ENCODE assay signal across 8 cellular contexts in the genomic region with DNA sequence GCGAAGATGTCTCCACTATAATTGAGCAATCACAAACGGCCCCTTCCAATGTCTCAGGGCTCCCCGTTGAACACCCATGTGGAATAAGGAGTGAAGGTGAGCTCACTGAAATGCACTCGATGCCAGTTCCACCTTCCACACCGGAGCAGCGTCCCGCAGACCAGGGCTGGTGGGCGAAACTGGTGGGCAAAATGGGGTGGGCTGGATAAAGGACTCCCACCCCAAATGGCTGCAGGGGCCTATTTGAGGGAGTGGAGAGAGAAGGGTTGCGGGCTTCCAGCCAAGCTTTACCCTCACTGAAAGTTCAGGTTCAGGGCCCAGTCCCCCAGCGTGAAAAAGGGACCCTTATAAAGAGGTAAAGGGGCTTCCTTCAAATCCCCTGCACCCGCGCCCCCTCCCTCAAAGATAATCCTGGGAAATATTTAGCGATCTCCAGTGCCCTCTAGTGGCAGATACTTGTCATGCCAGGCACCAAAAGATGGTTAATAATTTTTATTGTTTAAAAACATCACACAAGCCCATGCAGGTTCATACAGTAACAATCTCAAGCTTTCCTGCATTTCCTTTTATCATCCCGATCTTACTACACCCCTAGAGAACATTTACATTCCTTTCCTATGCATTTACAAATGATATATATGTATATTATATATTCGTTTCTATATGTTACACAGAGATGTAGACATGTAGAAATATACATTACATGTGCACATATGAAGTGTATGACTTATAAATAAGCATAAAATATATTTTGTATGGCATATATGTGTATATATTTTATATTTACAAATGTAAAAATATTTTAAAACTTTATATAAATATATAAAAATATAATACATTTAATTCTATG. TPM values are rescaled to one million over a fixed set of nuclear protein-coding genes. Genes with fewer than 3 reads are reported as not detected.
DNase-seq lines count a peak whose midpoint lies in the region; ATAC-seq and TF ChIP-seq lines count a peak whose summit lies in the region.

No MANE protein-coding gene starts in this region.

- H3K27ac Mint-ChIP-seq in nephron = no peak overlapping the region

- H3K9me3 Mint-ChIP-seq in nephron = no peaks in the 10 kb centered on the region

- no peak overlapping the region for H3K4me3 ChIP-seq in coronary artery

- H3K4me1 Mint-ChIP-seq in nephron = no peaks in the 10 kb centered on the region

- no peak for ATAC-seq in Right ventricle myocardium superior (ENCODE audit: poor library complexity)

- no peak overlapping the region for H3K4me3 Mint-ChIP-seq in nephron

- no peak overlapping the region for H3K27ac ChIP-seq in coronary artery

- peaks cover 66% of the 10 kb centered on the region for H3K27me3 Mint-ChIP-seq in nephron (ENCODE audit: low read depth)

- H3K36me3 Mint-ChIP-seq in nephron (ENCODE audit: low read depth) = no peaks in the 10 kb centered on the region

- intact Hi-C loops in Right ventricle myocardium superior (cut with DNase I) = loop anchor here (5.0 to 10.0 kb wide), 2 partner anchors 335 to 737 kb away; no protein-coding TSS in a partner anchor

- DNase-seq in stimulated activated CD4-positive, alpha-beta T cell treated with anti-CD3 and anti-CD28 coated beads, Interleukin-4, amount 100 ng/mL, for 24 hours = peak; percentile 20
- no peak for DNase-seq in stimulated activated CD4-positive, alpha-beta T cell treated with anti-CD3 and anti-CD28 coated beads, Interleukin-4, amount 100 ng/mL, for 4 hours
- DNase-seq in NCI-H69 (lab: John Stamatoyannopoulos, UW) (peak; percentile 50), coronary artery (ENCODE audit: low spot score) (no peak), HCEC 1CT (no peak), activated gamma-delta T cell (lab: John Stamatoyannopoulos, UW) (no peak), Right ventricle myocardium superior (no peak)

- peak; percentile 70 for TF ChIP-seq CTCF in coronary artery (IDR thresholded peaks at IDR 0.05)
- peak; percentile 82 to 90 (median 88) for TF ChIP-seq CTCF in nephron (IDR thresholded peaks at IDR 0.05; ENCODE audit: unreplicated experiment in 3 of 3)

RNA-seq across cellular contexts. Expression of gene NKX2-2, which starts 58.2 kb away (rescaled TPM):
- not detected for total RNA-seq in Right ventricle myocardium superior

Comparison
In these comparisons a context has a peak if more than half of its experiments do, and no peak if none do; other contexts are left out.
1. DNase-seq: peak in stimulated activated CD4-positive, alpha-beta T cell treated with anti-CD3 and anti-CD28 coated beads, Interleukin-4, amount 100 ng/mL, for 24 hours (single experiment) and NCI-H69 (single experiment); none in stimulated activated CD4-positive, alpha-beta T cell treated with anti-CD3 and anti-CD28 coated beads, Interleukin-4, amount 100 ng/mL, for 4 hours (0 of 2), coronary artery (single experiment), HCEC 1CT (single experiment), activated gamma-delta T cell (single experiment) and Right ventricle myocardium superior (single experiment).